ENCODE assay signal across 9 cellular contexts in genomic region chr1:112762541-112763141, GRCh38. TPM values are rescaled to one million over a fixed set of nuclear protein-coding genes. Genes with fewer than 3 reads are reported as not detected.
A peak's percentile ranks its signal among the peaks of the same experiment; 100 is the strongest.
DNase-seq lines count a peak whose midpoint lies in the region; TF ChIP-seq lines count a peak whose summit lies in the region.
"Had no signal": no experiment of that assay in that cellular context is flagged by ENCODE, and none has a peak within 500 bp of the region (broad histone marks: within the 10 kb centered on the region; RNA-seq: fewer than 3 reads in every experiment).

No MANE protein-coding gene starts in this region.

- H3K9me3 ChIP-seq in HEK293 (ENCODE audit: control insufficient read depth, insufficient read depth, low read depth, low read length) (no peaks in the 10 kb centered on the region), SK-N-SH (no peaks in the 10 kb centered on the region), skeletal muscle satellite cell (replicated peaks; ENCODE audit: low read length) (no peaks in the 10 kb centered on the region)

- H3K9ac ChIP-seq in SK-N-SH (no peak overlapping the region), skeletal muscle satellite cell (ENCODE audit: low read depth, low read length) (no peak overlapping the region)

- peaks cover 42% of the 10 kb centered on the region for H3K27me3 Mint-ChIP-seq in activated CD4-positive, alpha-beta memory T cell treated with anti-CD3 and anti-CD28 coated beads, Interleukin-2, amount 10 ng/mL, durations not matched to agents 7 days and 5 days

- H3K4me3 ChIP-seq in HEK293 (ENCODE audit: low read depth, low read length) (no peak overlapping the region), SK-N-SH (ENCODE audit: low read depth in 2 of 2, low read length in 1 of 2) (no peak overlapping the region), skeletal muscle satellite cell (ENCODE audit: low read length) (no peak overlapping the region)

- no peaks in the 10 kb centered on the region for H3K4me1 Mint-ChIP-seq in activated CD4-positive, alpha-beta memory T cell treated with anti-CD3 and anti-CD28 coated beads, Interleukin-2, amount 10 ng/mL, durations not matched to agents 7 days and 5 days

- no peaks in the 10 kb centered on the region for H3F3A ChIP-seq in SK-N-SH (replicated peaks; ENCODE audit: insufficient read depth)

- no peak for TF ChIP-seq RAD21 in SK-N-SH (IDR thresholded peaks at IDR 0.05; ENCODE audit: low read length)

- DNase-seq in SK-N-SH (no peak), hepatic stellate cell (ENCODE audit: low spot score) (peak; percentile 33), OCI-M1 (lab: John Stamatoyannopoulos, UW) (no peak), NCI-H1417 treated with DMSO at 0.1 percent for 48 hours (lab: John Stamatoyannopoulos, UW) (no peak), cerebellum (ENCODE audit: low spot score) (no peak)
- DNase-seq in activated CD4-positive, alpha-beta memory T cell treated with anti-CD3 and anti-CD28 coated beads, Interleukin-2, amount 10 ng/mL, durations not matched to agents 7 days and 5 days = no peak

- POLR2A ChIA-PET in HEK293 (lab: Yijun Ruan, JAX) = no interaction called here
- POLR2A ChIA-PET in SK-N-SH (lab: Yijun Ruan, JAX) = no interaction called here
- POLR2A ChIA-PET in activated CD4-positive, alpha-beta memory T cell treated with anti-CD3 and anti-CD28 coated beads, Interleukin-2, amount 10 ng/mL, durations not matched to agents 7 days and 5 days (lab: Charles Lee) = no interaction called here

- CTCF ChIA-PET in HEK293 (lab: Yijun Ruan, JAX) (interaction anchor here (0.7 to 1.8 kb wide), 4 partner anchors 13 to 116 kb away, joined by 3 to 8 read pairs (median 6); a partner anchor contains a TSS), SK-N-SH (lab: Yijun Ruan, JAX) (interaction anchor here (3.2 to 5.2 kb wide), 2 partner anchors 44 to 47 kb away, joined by 19 to 20 read pairs; partner anchors contain the start of gene PPM1J)
- CTCF ChIA-PET in activated CD4-positive, alpha-beta memory T cell treated with anti-CD3 and anti-CD28 coated beads, Interleukin-2, amount 10 ng/mL, durations not matched to agents 7 days and 5 days (lab: Charles Lee) = interaction anchor here (0.6 to 1.3 kb wide), 3 partner anchors 25 to 44 kb away, joined by 3 read pairs; no protein-coding TSS in a partner anchor

- no peak overlapping the region for H3K27ac ChIP-seq in HEK293 (ENCODE audit: extremely low read depth, low read depth, low read length)
- H3K27ac ChIP-seq in SK-N-SH (ENCODE audit: low read depth in 2 of 2, low read length in 1 of 2) = peak overlapping the region in 1 of 2 experiments; percentile 5; a peak in 1 of 4 replicates

- no peak for TF ChIP-seq EP300 in SK-N-SH (IDR thresholded peaks at IDR 0.05; ENCODE audit: borderline replicate concordance in 1 of 2, low read depth in 1 of 2, low read length in 1 of 2)

- no peaks in the 10 kb centered on the region for H4K20me1 ChIP-seq in SK-N-SH (ENCODE audit: insufficient read depth)

- H3K36me3 ChIP-seq in HEK293 (ENCODE audit: control insufficient read depth in 2 of 2, insufficient read depth in 1 of 2, low read length in 2 of 2) = no peaks in the 10 kb centered on the region
- no peaks in the 10 kb centered on the region for H3K36me3 ChIP-seq in SK-N-SH (replicated peaks in 1 of 2; ENCODE audit: control insufficient read depth in 1 of 2, insufficient read depth in 2 of 2, low read length in 1 of 2)
- H3K36me3 ChIP-seq in skeletal muscle satellite cell (ENCODE audit: insufficient read depth, low read length) = no peaks in the 10 kb centered on the region

- 75% methylated on average over 6 of the region's 6 CpGs for WGBS in SK-N-SH (ENCODE audit: low lambda C conversion rate)

- TF ChIP-seq CTCF in HEK293 (tag by site-specific recombination; IDR thresholded peaks at IDR 0.05) = no peak
- no peak for TF ChIP-seq CTCF in SK-N-SH (IDR thresholded peaks at IDR 0.05)

- H2AFZ ChIP-seq in SK-N-SH (ENCODE audit: low read depth) = peak overlapping the region; percentile 71

- H3K4me1 ChIP-seq in HEK293 (ENCODE audit: control insufficient read depth, insufficient read depth, low read length) = no peaks in the 10 kb centered on the region
- peaks cover 8 to 15% of the 10 kb centered on the region in 2 experiments; a peak in 2 of 4 replicates for H3K4me1 ChIP-seq in SK-N-SH (ENCODE audit: control insufficient read depth in 1 of 2, insufficient read depth in 2 of 2, low read depth in 1 of 2, low read length in 1 of 2)
- H3K4me1 ChIP-seq in skeletal muscle satellite cell (ENCODE audit: control insufficient read depth, insufficient read depth, low read length) = peaks cover 8% of the 10 kb centered on the region

- H3K79me2 ChIP-seq in SK-N-SH (ENCODE audit: insufficient read depth) = no peaks in the 10 kb centered on the region

- H3K4me2 ChIP-seq in SK-N-SH (no peak overlapping the region), skeletal muscle satellite cell (ENCODE audit: low read length) (peak overlapping the region; percentile 31)

- no peak overlapping the region for H3K27ac Mint-ChIP-seq in activated CD4-positive, alpha-beta memory T cell treated with anti-CD3 and anti-CD28 coated beads, Interleukin-2, amount 10 ng/mL, durations not matched to agents 7 days and 5 days
- H3K27ac Mint-ChIP-seq: activated T-helper 1 cell treated with anti-CD3 and anti-CD28 coated beads, Interleukin-12 subunit alpha, Interleukin-12 subunit beta, Interleukin-2, Interleukin-4 antibody, amounts not matched to agents 30 ng/mL and 10 ng/mL and 1 ng/mL, durations not matched to agents 14 hours and 24 hours and 36 hours had no signal

- H3K4me3 Mint-ChIP-seq in activated CD4-positive, alpha-beta memory T cell treated with anti-CD3 and anti-CD28 coated beads, Interleukin-2, amount 10 ng/mL, durations not matched to agents 7 days and 5 days = no peak overlapping the region
- H3K4me3 Mint-ChIP-seq: activated T-helper 1 cell treated with anti-CD3 and anti-CD28 coated beads, Interleukin-12 subunit alpha, Interleukin-12 subunit beta, Interleukin-2, Interleukin-4 antibody, amounts not matched to agents 30 ng/mL and 10 ng/mL and 1 ng/mL, durations not matched to agents 14 hours and 24 hours and 36 hours had no signal

- no peaks in the 10 kb centered on the region for H3K27me3 ChIP-seq in SK-N-SH (ENCODE audit: insufficient read depth)
- no peaks in the 10 kb centered on the region for H3K27me3 ChIP-seq in skeletal muscle satellite cell (ENCODE audit: control insufficient read depth, insufficient read depth, low read length)

- no peaks in the 10 kb centered on the region for H3K9me2 ChIP-seq in SK-N-SH

- no peaks in the 10 kb centered on the region for H3K9me3 Mint-ChIP-seq in activated CD4-positive, alpha-beta memory T cell treated with anti-CD3 and anti-CD28 coated beads, Interleukin-2, amount 10 ng/mL, durations not matched to agents 7 days and 5 days
- H3K9me3 Mint-ChIP-seq: activated T-helper 1 cell treated with anti-CD3 and anti-CD28 coated beads, Interleukin-12 subunit alpha, Interleukin-12 subunit beta, Interleukin-2, Interleukin-4 antibody, amounts not matched to agents 30 ng/mL and 10 ng/mL and 1 ng/mL, durations not matched to agents 14 hours and 24 hours and 36 hours had no signal

- H3K36me3 Mint-ChIP-seq in activated CD4-positive, alpha-beta memory T cell treated with anti-CD3 and anti-CD28 coated beads, Interleukin-2, amount 10 ng/mL, durations not matched to agents 7 days and 5 days (ENCODE audit: low read depth) = no peaks in the 10 kb centered on the region

TF ChIP-seq in HEK293, 187 proteins besides CTCF, POLR2A, EP300 and RAD21:
- TF ChIP-seq ZNF600 (tag by site-specific recombination; IDR thresholded peaks at IDR 0.05) (peak; percentile 43; the same call in 1 of the 2 replicates), ZBTB26 (tag by site-specific recombination; optimal IDR thresholded peaks at IDR 0.05) (no peak)

TF ChIP-seq in SK-N-SH, 30 proteins besides CTCF, POLR2A, EP300 and RAD21:
- TF ChIP-seq ELF1 (IDR thresholded peaks at IDR 0.05) = no peak

RNA-seq across cellular contexts. Expression of gene PPM1J, which starts 47.5 kb away (rescaled TPM):
- polyA plus RNA-seq in SK-N-SH (2012; rRNA removed) = 5.3 and 6.7 TPM in 2 replicates
- 2.7 and 3.7 TPM in 2 replicates for polyA plus RNA-seq in SK-N-SH (2012; cell fraction: cytosol; rRNA removed)
- polyA plus RNA-seq in SK-N-SH (2012; cell fraction: nucleus; rRNA removed) = 21.9 and 22.0 TPM in 2 replicates
- 1.1 and 3.0 TPM in 2 replicates for total RNA-seq in skeletal muscle satellite cell (2012; rRNA removed)
- not detected for total RNA-seq in activated CD4-positive, alpha-beta memory T cell treated with anti-CD3 and anti-CD28 coated beads, Interleukin-2, amount 10 ng/mL, durations not matched to agents 7 days and 5 days
- 1.00 TPM for total RNA-seq in cerebellum

RNA-seq across cellular contexts. Expression of gene RHOC, which starts 55.7 kb away (rescaled TPM):
- 961 and 1,028 TPM in 2 replicates for polyA plus RNA-seq in SK-N-SH (2012; rRNA removed)
- 761 and 772 TPM in 2 replicates for polyA plus RNA-seq in SK-N-SH (2012; cell fraction: cytosol; rRNA removed)
- 538 and 661 TPM in 2 replicates for polyA plus RNA-seq in SK-N-SH (2012; cell fraction: nucleus; rRNA removed)
- 470 and 733 TPM in 2 replicates for total RNA-seq in skeletal muscle satellite cell (2012; rRNA removed)
- 10 to 100 TPM; 87.1 to 92.4 TPM for total RNA-seq in activated CD4-positive, alpha-beta memory T cell treated with anti-CD3 and anti-CD28 coated beads, Interleukin-2, amount 10 ng/mL, durations not matched to agents 7 days and 5 days
- total RNA-seq in cerebellum = 31.7 TPM
